In the genomic region with DNA sequence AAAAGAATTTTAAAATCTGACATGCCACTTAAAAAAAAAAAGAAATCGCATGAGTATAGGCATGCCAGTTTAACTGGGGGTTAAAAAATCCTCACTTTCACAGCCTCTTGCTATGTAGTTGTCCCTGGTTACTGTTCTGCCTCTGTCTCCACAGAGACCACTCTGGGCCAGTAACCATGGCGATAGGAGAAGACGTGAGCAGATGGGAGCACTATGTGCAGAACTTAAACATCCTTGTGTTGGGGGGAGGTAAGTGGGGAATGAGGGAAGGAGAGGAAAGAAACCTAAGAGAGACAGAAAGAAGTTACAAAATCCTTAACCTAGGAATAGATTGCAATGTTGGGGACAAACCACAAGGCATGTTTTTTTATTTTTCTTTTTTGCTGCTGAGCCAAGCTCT, we compare ENCODE assay signal across 29 cellular contexts.
"Had no signal": no experiment of that assay in that cellular context is flagged by ENCODE, and none has a peak within 500 bp of the region (broad histone marks: within the 10 kb centered on the region; RNA-seq: fewer than 3 reads in every experiment).

No MANE protein-coding gene starts in this region.

- H3K27ac ChIP-seq: epithelial cell of prostate, gastrocnemius medialis, heart left ventricle, hepatocyte, parathyroid adenoma, suprapubic skin, transverse colon, upper lobe of right lung, uterus had no signal

- H3K4me1 Mint-ChIP-seq: natural killer cell had no signal

- H3K4me1 ChIP-seq: parathyroid adenoma, transverse colon, upper lobe of right lung, uterus had no signal

- H3K36me3 Mint-ChIP-seq: memory B cell, natural killer cell had no signal

- H3K27me3 ChIP-seq: gastrocnemius medialis, heart left ventricle, hepatocyte, suprapubic skin, transverse colon, upper lobe of right lung, uterus had no signal

- H3K36me3 ChIP-seq: gastrocnemius medialis, heart left ventricle, suprapubic skin, transverse colon, upper lobe of right lung, uterus had no signal

- H3K27ac Mint-ChIP-seq: dendritic cell treated with granulocyte-macrophage colony-stimulating factor and Interleukin-4, amounts not matched to agents 40 ng/mL and 50 ng/mL, for 4 days; endodermal cell; memory B cell; natural killer cell; progenitor cell of endocrine pancreas; stimulated activated naive CD8-positive, alpha-beta T cell treated with anti-CD3 and anti-CD28 coated beads, Interleukin-15, amount 100 ng/mL, for 72 hours had no signal

- H3K4me3 Mint-ChIP-seq: dendritic cell treated with granulocyte-macrophage colony-stimulating factor and Interleukin-4, amounts not matched to agents 40 ng/mL and 50 ng/mL, for 4 days; endodermal cell; natural killer cell; neural crest cell; stimulated activated naive CD8-positive, alpha-beta T cell treated with anti-CD3 and anti-CD28 coated beads, Interleukin-15, amount 100 ng/mL, for 72 hours had no signal

- H3K9me3 ChIP-seq: gastrocnemius medialis, heart left ventricle, suprapubic skin, transverse colon, upper lobe of right lung, uterus had no signal

- H3K9ac ChIP-seq: parathyroid adenoma had no signal

- H3K4me3 ChIP-seq: gastrocnemius medialis, heart left ventricle, hepatocyte, lung, smooth muscle cell, suprapubic skin, transverse colon, upper lobe of right lung, uterus had no signal

- H3K79me2 ChIP-seq: hepatocyte, parathyroid adenoma had no signal

- H3K9me3 Mint-ChIP-seq: dendritic cell treated with granulocyte-macrophage colony-stimulating factor and Interleukin-4, amounts not matched to agents 40 ng/mL and 50 ng/mL, for 4 days; endodermal cell; memory B cell; natural killer cell; neural crest cell; stimulated activated naive CD8-positive, alpha-beta T cell treated with anti-CD3 and anti-CD28 coated beads, Interleukin-15, amount 100 ng/mL, for 72 hours had no signal

- FAIRE-seq: kidney had no signal

- DNase-seq: effector CD8-positive, alpha-beta T cell; endodermal cell; foreskin fibroblast; gastrocnemius medialis; heart left ventricle; kidney; natural killer cell; stimulated activated CD4-positive, alpha-beta T cell treated with anti-CD3 and anti-CD28 coated beads, Interleukin-12 subunit alpha, Interleukin-12 subunit beta, amount 100 ng/mL, for 4 hours; stimulated activated CD4-positive, alpha-beta T cell treated with anti-CD3 and anti-CD28 coated beads, Interleukin-1b, Interleukin-23, amount 100 ng/mL, for 48 hours; stimulated activated CD4-positive, alpha-beta T cell treated with anti-CD3 and anti-CD28 coated beads, Interleukin-4, amount 100 ng/mL, for 1 hour; stimulated activated CD8-positive, alpha-beta memory T cell treated with anti-CD3 and anti-CD28 coated beads, Interleukin-4, amount 100 ng/mL, for 48 hours; stimulated activated naive CD4-positive, alpha-beta T cell; stimulated activated naive CD8-positive, alpha-beta T cell treated with anti-CD3 and anti-CD28 coated beads, Interleukin-15, amount 100 ng/mL, for 72 hours; transverse colon; upper lobe of right lung; uterus had no signal

- H2AFZ ChIP-seq: hepatocyte, parathyroid adenoma had no signal

- H3K4me2 ChIP-seq: hepatocyte, smooth muscle cell had no signal

- ATAC-seq: esophagus mucosa; gastrocnemius medialis; heart left ventricle; left lobe of liver; natural killer cell; sciatic nerve; stimulated activated naive CD8-positive, alpha-beta T cell treated with anti-CD3 and anti-CD28 coated beads, Interleukin-15, amount 100 ng/mL, for 72 hours; upper lobe of right lung had no signal
